ENCODE assay signal across 28 cellular contexts in genomic region chr1:87715471-87715870, GRCh38.
"Had no signal": no experiment of that assay in that cellular context is flagged by ENCODE, and none has a peak within 500 bp of the region (broad histone marks: within the 10 kb centered on the region; RNA-seq: fewer than 3 reads in every experiment).

No MANE protein-coding gene starts in this region.

- H3K9me3 ChIP-seq: colonic mucosa, esophagus squamous epithelium, gastrocnemius medialis, heart right ventricle, left ventricle myocardium inferior, lower lobe of right lung, mucosa of descending colon had no signal

- H3K4me1 ChIP-seq: gastrocnemius medialis, heart right ventricle, left ventricle myocardium inferior, lower lobe of right lung had no signal

- ATAC-seq: effector memory CD8-positive, alpha-beta T cell; esophagus mucosa; gastrocnemius medialis; heart right ventricle; left colon; left lobe of liver; lower lobe of right lung; mucosa of descending colon; naive thymus-derived CD8-positive, alpha-beta T cell had no signal

- H3K27ac ChIP-seq: colonic mucosa, epithelial cell of prostate, esophagus squamous epithelium, gastrocnemius medialis, heart right ventricle, left ventricle myocardium inferior, lower lobe of right lung had no signal

- H3K27me3 ChIP-seq: colonic mucosa, esophagus squamous epithelium, gastrocnemius medialis had no signal

- DNase-seq: colonic mucosa; cortex of kidney; effector CD8-positive, alpha-beta T cell; effector memory CD8-positive, alpha-beta T cell; endodermal cell; erythroblast; esophagus squamous epithelium; foreskin fibroblast; foreskin melanocyte; gastrocnemius medialis; glutamatergic neuron; head of caudate nucleus; heart right ventricle; hypothalamus; immature natural killer cell; islet precursor cell; kidney; kidney glomerular epithelial cell; left colon; left ventricle myocardium inferior; lower lobe of right lung; mesenchymal stem cell; mucosa of descending colon; naive B cell; naive thymus-derived CD8-positive, alpha-beta T cell had no signal

- H3K36me3 ChIP-seq: colonic mucosa, esophagus squamous epithelium, gastrocnemius medialis, heart right ventricle, left ventricle myocardium inferior, lower lobe of right lung had no signal

- H3K4me3 ChIP-seq: colonic mucosa, esophagus squamous epithelium, gastrocnemius medialis, heart right ventricle, left ventricle myocardium inferior, lower lobe of right lung, mucosa of descending colon had no signal
